Comparison of ENCODE assay signal across 13 cellular contexts in the genomic region with DNA sequence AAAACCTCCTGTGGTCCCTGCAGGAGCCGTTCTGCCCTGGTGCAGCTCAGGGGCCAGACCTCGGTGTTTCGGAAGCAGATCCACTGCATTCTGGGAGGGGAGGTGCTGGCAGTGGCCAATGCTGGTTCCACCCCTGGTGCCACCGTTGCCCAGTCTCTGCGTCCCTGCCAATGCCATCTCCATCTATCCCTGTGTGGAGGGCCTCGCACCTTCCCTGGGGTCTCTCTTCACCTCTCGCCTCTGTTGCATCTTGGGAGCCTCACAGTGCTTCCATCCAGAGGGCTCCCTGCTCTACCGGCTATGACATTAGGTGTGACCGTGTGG. TPM values are rescaled to one million over a fixed set of nuclear protein-coding genes. Genes with fewer than 3 reads are reported as not detected.
DNase-seq lines count a peak whose midpoint lies in the region; ATAC-seq, FAIRE-seq and TF ChIP-seq lines count a peak whose summit lies in the region.
"Had no signal": no experiment of that assay in that cellular context is flagged by ENCODE, and none has a peak within 500 bp of the region (broad histone marks: within the 10 kb centered on the region; RNA-seq: fewer than 3 reads in every experiment).

No MANE protein-coding gene starts in this region.

- H3K4me1 Mint-ChIP-seq in nephron: peaks cover 55% of the 10 kb centered on the region

- H2AK5ac ChIP-seq in mesendoderm (ENCODE audit: low read length): no peak overlapping the region

- no peak overlapping the region for H4K5ac ChIP-seq in mesendoderm (ENCODE audit: low read length)

- H3K36me3 ChIP-seq in duodenal mucosa (ENCODE audit: control insufficient read depth in 1 of 2, insufficient read depth in 2 of 2, low read length in 2 of 2): no peaks in the 10 kb centered on the region
- H3K36me3 ChIP-seq in H7 (replicated peaks; ENCODE audit: control insufficient read depth, insufficient read depth, low read length): no peaks in the 10 kb centered on the region; the same call in 1 of the 2 replicates
- H3K36me3 ChIP-seq in mesendoderm (ENCODE audit: control insufficient read depth, insufficient read depth, low read length): no peaks in the 10 kb centered on the region

- H3K9ac ChIP-seq in duodenal mucosa (ENCODE audit: low read depth in 1 of 2, low read length in 2 of 2) (peak overlapping the region in 1 of 2 donors; percentile 41), mesendoderm (ENCODE audit: low read length) (no peak overlapping the region)

- peak overlapping the region; percentile 33 to 57 (median 45) for H3K4me3 Mint-ChIP-seq in nephron
- H3K4me3 Mint-ChIP-seq: activated naive CD4-positive, alpha-beta T cell treated with anti-CD3 and anti-CD28 coated beads for 36 hours had no signal

- H2BK120ac ChIP-seq in mesendoderm (ENCODE audit: low read depth, low read length): no peak overlapping the region

- peaks cover 39% of the 10 kb centered on the region for H3K79me2 ChIP-seq in mesendoderm (ENCODE audit: control insufficient read depth, insufficient read depth, low read length)

- ATAC-seq in Right ventricle myocardium inferior (peak; percentile 3), Right ventricle myocardium superior (ENCODE audit: poor library complexity) (no peak)

- no peak overlapping the region for H3K18ac ChIP-seq in mesendoderm (ENCODE audit: low read length)

- no peak overlapping the region for H3K4me2 ChIP-seq in mesendoderm (ENCODE audit: low read length)

- H3K4me1 ChIP-seq in duodenal mucosa (ENCODE audit: control insufficient read depth in 1 of 2, insufficient read depth in 2 of 2, low read length in 2 of 2) (peaks cover 19 to 21% of the 10 kb centered on the region in 2 donors), mesendoderm (ENCODE audit: control insufficient read depth, low read depth, low read length) (peaks cover 7% of the 10 kb centered on the region)

- no peak overlapping the region for H2BK5ac ChIP-seq in mesendoderm (ENCODE audit: low read length)

- no peaks in the 10 kb centered on the region for H3K9me3 ChIP-seq in duodenal mucosa (ENCODE audit: control insufficient read depth in 1 of 2, low read length in 2 of 2)

- H3K27ac ChIP-seq in duodenal mucosa (ENCODE audit: low read depth, low read length): no peak overlapping the region
- no peak overlapping the region for H3K27ac ChIP-seq in mesendoderm (ENCODE audit: low read depth, low read length)
- H3K27ac ChIP-seq: VCaP had no signal

- TF ChIP-seq CTCF in nephron (IDR thresholded peaks at IDR 0.05; ENCODE audit: unreplicated experiment in 3 of 3) (no peak), D721Med (IDR thresholded peaks at IDR 0.05; ENCODE audit: insufficient read depth, missing control alignments) (no peak)

- H3K56ac ChIP-seq in mesendoderm (ENCODE audit: low read length): no peak overlapping the region

- no peak overlapping the region for H3K4ac ChIP-seq in mesendoderm (ENCODE audit: low read depth, low read length)

- DNase-seq in Right ventricle myocardium inferior (ENCODE audit: missing footprints) (no peak), Right ventricle myocardium superior (no peak), urothelium cell line (ENCODE audit: low spot score) (no peak), D721Med (ENCODE audit: insufficient read length, low spot score) (no peak), H7 (no peak), mesendoderm (no peak)
- DNase-seq: activated naive CD4-positive, alpha-beta T cell treated with anti-CD3 and anti-CD28 coated beads for 36 hours; NCI-H1436; NCI-H748 treated with DMSO at 0.1 percent for 48 hours had no signal

- peak; percentile 5 for FAIRE-seq in urothelium cell line (lab: Jason Lieb, UNC)
- no peak for FAIRE-seq in D721Med (lab: Jason Lieb, UNC)
- FAIRE-seq: colon had no signal

- no peaks in the 10 kb centered on the region for H3K27me3 Mint-ChIP-seq in nephron (ENCODE audit: low read depth)

- H3K36me3 Mint-ChIP-seq in nephron (ENCODE audit: low read depth): no peaks in the 10 kb centered on the region

- no peak overlapping the region for H2BK15ac ChIP-seq in mesendoderm (replicated peaks; ENCODE audit: low read depth)

- no CpG with 5 or more reads among the region's 9 CpGs for WGBS in mesendoderm (ENCODE audit: extremely low coverage, insufficient coverage, low lambda C conversion rate)

- H3K79me1 ChIP-seq in mesendoderm (ENCODE audit: low read length): peaks cover 19% of the 10 kb centered on the region

- H3K27ac Mint-ChIP-seq in nephron: peak overlapping the region; percentile 59 to 87 (median 84)
- H3K27ac Mint-ChIP-seq: activated naive CD4-positive, alpha-beta T cell treated with anti-CD3 and anti-CD28 coated beads for 36 hours had no signal

- H3K27me3 ChIP-seq in duodenal mucosa (ENCODE audit: control insufficient read depth in 1 of 2, insufficient read depth in 2 of 2, low read length in 2 of 2) (peaks cover 0 to 5% of the 10 kb centered on the region in 2 donors), H7 (ENCODE audit: control insufficient read depth, insufficient read depth, low read length) (no peaks in the 10 kb centered on the region), mesendoderm (ENCODE audit: insufficient read depth, low read length, poor library complexity) (no peaks in the 10 kb centered on the region)

- no peak overlapping the region for H4K8ac ChIP-seq in mesendoderm (ENCODE audit: low read depth, low read length)

- intact Hi-C loops in Right ventricle myocardium inferior (cut with DNase I): no loop called here
- intact Hi-C loops in Right ventricle myocardium superior (cut with DNase I): no loop called here

- no peaks in the 10 kb centered on the region for H3K9me3 Mint-ChIP-seq in nephron
- H3K9me3 Mint-ChIP-seq: activated naive CD4-positive, alpha-beta T cell treated with anti-CD3 and anti-CD28 coated beads for 36 hours had no signal

- peak overlapping the region; percentile 40 to 57 for H3K4me3 ChIP-seq in duodenal mucosa (ENCODE audit: low read depth in 1 of 2, low read length in 2 of 2)
- H3K4me3 ChIP-seq in H7 (ENCODE audit: insufficient read depth, low read depth, low read length): no peak overlapping the region
- no peak overlapping the region for H3K4me3 ChIP-seq in mesendoderm (ENCODE audit: low read length)

- H3K23ac ChIP-seq in mesendoderm (ENCODE audit: low read length): no peak overlapping the region

RNA-seq across cellular contexts. Expression of a gene that starts 15.3 kb away (rescaled TPM):
- total RNA-seq in Right ventricle myocardium inferior (5.0 TPM), Right ventricle myocardium superior (5.0 TPM)
- total RNA-seq in H7 (2014; rRNA removed; shearing (Covaris generic)): 24.6 and 28.3 TPM in 2 replicates
- polyA plus RNA-seq in mesendoderm (2013, experiment 1 of 2): 29.4 TPM
- polyA plus RNA-seq in mesendoderm (2013, experiment 2 of 2): 28.7 TPM

Comparison
In these comparisons a context has a peak if more than half of its experiments do, and no peak if none do; other contexts are left out.
1. H3K4me3 ChIP-seq: peak in duodenal mucosa (2 of 2); none in H7 (single experiment) and mesendoderm (single experiment).